In genomic region chr6:119349341-119350201, GRCh38 we compare ENCODE assay signal across 8 cellular contexts. TPM values are rescaled to one million over a fixed set of nuclear protein-coding genes. Genes with fewer than 3 reads are reported as not detected.
A peak's percentile ranks its signal among the peaks of the same experiment; 100 is the strongest.
DNase-seq lines count a peak whose midpoint lies in the region; ATAC-seq and TF ChIP-seq lines count a peak whose summit lies in the region.

TSS of gene MAN1A1 (minus strand) at chr6:119349761. CDS start at chr6:119349065, 696 bp downstream.

- TF ChIP-seq CTCF in GM13977 (IDR thresholded peaks at IDR 0.05; ENCODE audit: extremely low read depth, insufficient read depth, missing control alignments): peak; percentile 33
- TF ChIP-seq CTCF in astrocyte of the cerebellum (IDR thresholded peaks at IDR 0.05; ENCODE audit: low read depth, low read length, missing control alignments): no peak

- peak; percentile 98 for DNase-seq in GM13977 (ENCODE audit: low spot score)
- peak; percentile 30 for DNase-seq in NCI-H1092 (lab: John Stamatoyannopoulos, UW)
- DNase-seq in T-helper 9 cell: peak; percentile 84
- peak; percentile 66 for DNase-seq in astrocyte of the cerebellum (ENCODE audit: low read depth)
- peak; percentile 64 to 68 for DNase-seq in hippocampal formation (lab: John Stamatoyannopoulos, UW)
- peak; percentile 94 for DNase-seq in sciatic nerve (ENCODE audit: low spot score)
- no peak for DNase-seq in NCI-H2107 (lab: John Stamatoyannopoulos, UW)

- in situ Hi-C loops in GM13977 (cut with MboI; ENCODE audit: low pct_unique_long_range_greater_than_20kb, low sequenced_read_pairs, unreplicated experiment): loop anchor here (10.0 to 25.0 kb wide), 3 partner anchors 195 to 613 kb away; no protein-coding TSS in a partner anchor
- in situ Hi-C loops in astrocyte of the cerebellum (cut with HindIII; ENCODE audit: low sequenced_read_pairs): no loop called here

- peak within 1 kb of the TSS; percentile 80 for H3K4me3 ChIP-seq in astrocyte of the cerebellum (ENCODE audit: low read depth, low read length)

- intact Hi-C loops in sciatic nerve (cut with DNase I): no loop called here

- ATAC-seq in HG02623 (IDR thresholded peaks at IDR 0.05; ENCODE audit: unreplicated experiment) (peak; percentile 72), sciatic nerve (peak; percentile 93)

RNA-seq across cellular contexts. Expression of gene MAN1A1, which starts in this region (rescaled TPM):
- total RNA-seq in sciatic nerve: 65.1 TPM
